ENCODE assay signal across 7 cellular contexts in genomic region chr20:34425032-34425690, GRCh38.
DNase-seq lines count a peak whose midpoint lies in the region; ATAC-seq and TF ChIP-seq lines count a peak whose summit lies in the region.
"Not testable (repeated sequence)": the region's sequence is repeated elsewhere in the genome, so short reads cannot be mapped to it uniquely, and the experiment has no call there.

No MANE protein-coding gene starts in this region.

- intact Hi-C loops in right cardiac atrium (cut with DNase I); natural killer cell (cut with micrococcal nuclease): not testable (repeated sequence)

- not testable (repeated sequence) for H3K27me3 Mint-ChIP-seq in activated T-cell treated with anti-CD3 and anti-CD28 coated beads, Interleukin-2, amount 50 U/mL, for 24 hours; natural killer cell (ENCODE audit: low read depth in 2 of 2); stimulated activated naive B cell treated with anti-CD40 and anti-IgM and Interleukin-4, amounts not matched to agents 10 μg/mL and 1 μg/mL and 100 μg/mL, for 72 hours

- H3K27me3 ChIP-seq in right cardiac atrium (ENCODE audit: control insufficient read depth, insufficient read depth), result not testable (repeated sequence)

- DNase-seq in HUDEP-2 (lab: John Stamatoyannopoulos, UW; ENCODE audit: unreplicated experiment in 76 of 76) (peak in 44 of 76 experiments; percentile 4 to 66 (median 27)), fibroblast of pulmonary artery (ENCODE audit: low read depth) (peak; percentile 6)
- not testable (repeated sequence) for DNase-seq in activated T-cell treated with anti-CD3 and anti-CD28 coated beads, Interleukin-2, amount 50 U/mL, for 24 hours; caudate nucleus (lab: John Stamatoyannopoulos, UW); right cardiac atrium; natural killer cell; stimulated activated naive B cell treated with anti-CD40 and anti-IgM and Interleukin-4, amounts not matched to agents 10 μg/mL and 1 μg/mL and 100 μg/mL, for 72 hours

- not testable (repeated sequence) for H3K4me3 ChIP-seq in fibroblast of pulmonary artery (replicated peaks; ENCODE audit: low read depth, low read length); right cardiac atrium (ENCODE audit: low read length)

- peaks cover 85% of the 10 kb centered on the region for H3K36me3 Mint-ChIP-seq in activated T-cell treated with anti-CD3 and anti-CD28 coated beads, Interleukin-2, amount 50 U/mL, for 24 hours (ENCODE audit: low read depth)
- H3K36me3 Mint-ChIP-seq in natural killer cell, result peaks cover 15% of the 10 kb centered on the region
- peaks cover 33 to 54% of the 10 kb centered on the region in 2 donors for H3K36me3 Mint-ChIP-seq in stimulated activated naive B cell treated with anti-CD40 and anti-IgM and Interleukin-4, amounts not matched to agents 10 μg/mL and 1 μg/mL and 100 μg/mL, for 72 hours

- H3K4me1 ChIP-seq in right cardiac atrium (ENCODE audit: control insufficient read depth, insufficient read depth, low read length), result not testable (repeated sequence)

- not testable (repeated sequence) for TF ChIP-seq CTCF in fibroblast of pulmonary artery (IDR thresholded peaks at IDR 0.05; ENCODE audit: low read length, missing control alignments); natural killer cell (IDR thresholded peaks at IDR 0.05)

- not testable (repeated sequence) for H3K9me3 ChIP-seq in right cardiac atrium (ENCODE audit: control insufficient read depth, low read length)

- not testable (repeated sequence) for H3K4me3 Mint-ChIP-seq in activated T-cell treated with anti-CD3 and anti-CD28 coated beads, Interleukin-2, amount 50 U/mL, for 24 hours; natural killer cell; stimulated activated naive B cell treated with anti-CD40 and anti-IgM and Interleukin-4, amounts not matched to agents 10 μg/mL and 1 μg/mL and 100 μg/mL, for 72 hours

- not testable (repeated sequence) for ATAC-seq in right cardiac atrium; natural killer cell; stimulated activated naive B cell treated with anti-CD40 and anti-IgM and Interleukin-4, amounts not matched to agents 10 μg/mL and 1 μg/mL and 100 μg/mL, for 72 hours (replicated peaks)

- not testable (repeated sequence) for H3K9me3 Mint-ChIP-seq in activated T-cell treated with anti-CD3 and anti-CD28 coated beads, Interleukin-2, amount 50 U/mL, for 24 hours; natural killer cell; stimulated activated naive B cell treated with anti-CD40 and anti-IgM and Interleukin-4, amounts not matched to agents 10 μg/mL and 1 μg/mL and 100 μg/mL, for 72 hours

- H3K27ac ChIP-seq in caudate nucleus (ENCODE audit: low read depth, low read length) (peak overlapping the region; percentile 82), right cardiac atrium (ENCODE audit: low read length) (peak overlapping the region; percentile 67)

- peak overlapping the region; percentile 18 for H3K27ac Mint-ChIP-seq in activated T-cell treated with anti-CD3 and anti-CD28 coated beads, Interleukin-2, amount 50 U/mL, for 24 hours
- peak overlapping the region; percentile 13 to 72 for H3K27ac Mint-ChIP-seq in natural killer cell
- H3K27ac Mint-ChIP-seq in stimulated activated naive B cell treated with anti-CD40 and anti-IgM and Interleukin-4, amounts not matched to agents 10 μg/mL and 1 μg/mL and 100 μg/mL, for 72 hours, result peak overlapping the region; percentile 14

- H3K4me1 Mint-ChIP-seq in activated T-cell treated with anti-CD3 and anti-CD28 coated beads, Interleukin-2, amount 50 U/mL, for 24 hours (ENCODE audit: low read depth), result peaks cover 11% of the 10 kb centered on the region
- peaks cover 43 to 47% of the 10 kb centered on the region in 2 donors for H3K4me1 Mint-ChIP-seq in natural killer cell
- H3K4me1 Mint-ChIP-seq in stimulated activated naive B cell treated with anti-CD40 and anti-IgM and Interleukin-4, amounts not matched to agents 10 μg/mL and 1 μg/mL and 100 μg/mL, for 72 hours, result not testable (repeated sequence)

- WGBS in right cardiac atrium, result 42% methylated on average over 11 of the region's 11 CpGs
